24 cellular contexts compared by ENCODE assay signal in genomic region chr21:41857771-41858300, GRCh38. TPM values are rescaled to one million over a fixed set of nuclear protein-coding genes. Genes with fewer than 3 reads are reported as not detected.
DNase-seq lines count a peak whose midpoint lies in the region; ATAC-seq and TF ChIP-seq lines count a peak whose summit lies in the region.
"Had no signal": no experiment of that assay in that cellular context is flagged by ENCODE, and none has a peak within 500 bp of the region (broad histone marks: within the 10 kb centered on the region; RNA-seq: fewer than 3 reads in every experiment).

No MANE protein-coding gene starts in this region.

- H3K36me3 ChIP-seq in mammary epithelial cell (ENCODE audit: insufficient read depth, low read length) (peaks cover 2% of the 10 kb centered on the region), osteoblast (ENCODE audit: insufficient read depth, low read length) (peaks cover 32% of the 10 kb centered on the region)

- DNase-seq in MCF 10A (ENCODE audit: unreplicated experiment) (no peak), mammary epithelial cell (no peak), M059J (ENCODE audit: low read depth) (peak; percentile 24), osteoblast (ENCODE audit: insufficient read length, low spot score, missing footprints) (peak; percentile 57), DMS79 treated with DMSO at 0.1 percent for 48 hours (lab: John Stamatoyannopoulos, UW) (no peak), NCI-H2196 treated with DMSO at 0.1 percent for 48 hours (lab: John Stamatoyannopoulos, UW; ENCODE audit: unreplicated experiment) (no peak)
- DNase-seq: CD4-positive, alpha-beta T cell; COR-L47; DMS53; GOT3; HCEC 1CT; Karpas-422; MV-4-11; NCI-H1105; NCI-H1436 treated with DMSO at 0.1 percent for 48 hours; NCI-H1930; NCI-H2107; NCI-H446 treated with DMSO at 0.1 percent for 48 hours; NCI-H526; Right ventricle myocardium superior; RPMI8226 had no signal

- H3K4me3 ChIP-seq in mammary epithelial cell (replicated peaks in 1 of 3; ENCODE audit: insufficient read depth in 1 of 3, low read depth in 2 of 3, low read length in 3 of 3) (no peak overlapping the region), osteoblast (ENCODE audit: insufficient read depth, low read length) (no peak overlapping the region)
- H3K4me3 ChIP-seq: BLaER1 treated with 17β-estradiol and CSF1 and Interleukin-3, amounts not matched to agents 10 nM and 100 nM; SJSA1 had no signal

- WGBS in mammary epithelial cell (ENCODE audit: low coverage, missing lambda C conversion rate): 97% methylated on average over 10 of the region's 14 CpGs

- peaks cover 44% of the 10 kb centered on the region for H3K36me3 Mint-ChIP-seq in MCF 10A (ENCODE audit: insufficient read depth, unreplicated experiment)

- H3K4me1 ChIP-seq in mammary epithelial cell (ENCODE audit: insufficient read depth, low read length) (no peaks in the 10 kb centered on the region), osteoblast (ENCODE audit: insufficient read depth, low read length) (no peaks in the 10 kb centered on the region)
- H3K4me1 ChIP-seq: SJSA1 had no signal

- intact Hi-C loops in MCF 10A (cut with micrococcal nuclease): no loop called here
- intact Hi-C loops in mammary epithelial cell (cut with micrococcal nuclease): no loop called here

- H3K9ac ChIP-seq in mammary epithelial cell (ENCODE audit: insufficient read depth, low read length): no peak overlapping the region
- H3K9ac ChIP-seq: BLaER1 treated with 17β-estradiol and CSF1 and Interleukin-3, amounts not matched to agents 10 nM and 100 nM had no signal

- H2AFZ ChIP-seq in mammary epithelial cell (ENCODE audit: low read depth, low read length) (no peak overlapping the region), osteoblast (ENCODE audit: low read length) (no peak overlapping the region)

- H3K27ac Mint-ChIP-seq in MCF 10A (ENCODE audit: low read depth, unreplicated experiment): peak overlapping the region; percentile 12
- H3K27ac Mint-ChIP-seq: CD4-positive, alpha-beta T cell had no signal

- in situ Hi-C loops in mammary epithelial cell (cut with MboI; ENCODE audit: low sequenced_read_pairs in 2 of 2): no loop called here

- no peaks in the 10 kb centered on the region for H3K4me1 Mint-ChIP-seq in MCF 10A (ENCODE audit: insufficient read depth, unreplicated experiment)

- no peaks in the 10 kb centered on the region for H3K9me3 Mint-ChIP-seq in MCF 10A (ENCODE audit: unreplicated experiment)
- H3K9me3 Mint-ChIP-seq: CD4-positive, alpha-beta T cell had no signal

- no peak for TF ChIP-seq CTCF in MCF 10A (IDR thresholded peaks at IDR 0.05; ENCODE audit: unreplicated experiment)
- no peak for TF ChIP-seq CTCF in mammary epithelial cell (conservative IDR thresholded peaks at IDR 0.05 in 1 of 2, IDR thresholded peaks at IDR 0.05 in 1 of 2; ENCODE audit: extremely low read depth in 1 of 2, insufficient read depth in 1 of 2, low read depth in 1 of 2, low read length in 2 of 2)
- TF ChIP-seq CTCF in osteoblast (IDR thresholded peaks at IDR 0.05; ENCODE audit: extremely low read depth, low read depth, low read length): no peak

- H3K9me3 ChIP-seq in mammary epithelial cell (replicated peaks; ENCODE audit: insufficient read depth, low read length) (no peaks in the 10 kb centered on the region), osteoblast (ENCODE audit: low read depth, low read length) (no peaks in the 10 kb centered on the region)
- H3K9me3 ChIP-seq: SJSA1 had no signal

- dilution Hi-C loops in mammary epithelial cell (cut with HindIII; ENCODE audit: low sequenced_read_pairs): no loop called here

- H3K27ac ChIP-seq in mammary epithelial cell (ENCODE audit: insufficient read depth, low read depth, low read length): no peak overlapping the region
- no peak overlapping the region for H3K27ac ChIP-seq in osteoblast (ENCODE audit: low read depth, low read length)
- H3K27ac ChIP-seq: BLaER1 treated with 17β-estradiol and CSF1 and Interleukin-3, amounts not matched to agents 10 nM and 100 nM; SJSA1 had no signal

- POLR2A ChIA-PET in MCF 10A (lab: Yijun Ruan, JAX): no interaction called here

- H3K27me3 Mint-ChIP-seq in MCF 10A (ENCODE audit: insufficient read depth, unreplicated experiment): no peaks in the 10 kb centered on the region
- H3K27me3 Mint-ChIP-seq: CD4-positive, alpha-beta T cell had no signal

- H3K4me3 Mint-ChIP-seq in MCF 10A (ENCODE audit: unreplicated experiment): no peak overlapping the region
- H3K4me3 Mint-ChIP-seq: CD4-positive, alpha-beta T cell had no signal

- no peaks in the 10 kb centered on the region for H3K27me3 ChIP-seq in mammary epithelial cell (ENCODE audit: insufficient read depth, low read length)
- no peaks in the 10 kb centered on the region for H3K27me3 ChIP-seq in osteoblast (ENCODE audit: insufficient read depth, low read length)
- H3K27me3 ChIP-seq: BLaER1 treated with 17β-estradiol and CSF1 and Interleukin-3, amounts not matched to agents 10 nM and 100 nM; SJSA1 had no signal

- peaks cover 18% of the 10 kb centered on the region for H3K79me2 ChIP-seq in mammary epithelial cell (ENCODE audit: insufficient read depth, low read length)
- peaks cover 14% of the 10 kb centered on the region for H3K79me2 ChIP-seq in osteoblast (ENCODE audit: insufficient read depth, low read length)

- ATAC-seq in HG02870 (IDR thresholded peaks at IDR 0.05; ENCODE audit: unreplicated experiment): no peak

- no peak overlapping the region for H3K4me2 ChIP-seq in mammary epithelial cell (ENCODE audit: insufficient read depth, low read depth, low read length)
- no peak overlapping the region for H3K4me2 ChIP-seq in osteoblast (ENCODE audit: insufficient read depth, low read length)

- CTCF ChIA-PET in MCF 10A (lab: Yijun Ruan, JAX): interaction anchor here (0.6 to 1.1 kb wide), 2 partner anchors 20 to 245 kb away, joined by 3 to 4 read pairs; no protein-coding TSS in a partner anchor
- CTCF ChIA-PET in mammary epithelial cell (lab: Charles Lee; ENCODE audit: low non-redundant PET): no interaction called here

- BruUV-seq in MCF 10A (replicated peaks; lab: Mats Ljungman, UMichigan): no TSS peak
- no TSS peak for BruUV-seq in mammary epithelial cell (replicated peaks; lab: Mats Ljungman, UMichigan)

- H4K20me1 ChIP-seq in mammary epithelial cell (ENCODE audit: insufficient read depth, low read length): no peaks in the 10 kb centered on the region
- no peaks in the 10 kb centered on the region for H4K20me1 ChIP-seq in osteoblast (ENCODE audit: insufficient read depth, low read length)

RNA-seq across cellular contexts. Expression of gene PRDM15, which starts 21.3 kb away (rescaled TPM):
- total RNA-seq in MCF 10A (2022) (5.2 and 5.7 TPM in 2 replicates), mammary epithelial cell (1 to 10 TPM; 7.2 to 8.1 TPM), osteoblast (7.2 and 8.8 TPM in 2 replicates)
- polyA plus RNA-seq in mammary epithelial cell: 5.8 TPM
- 29.5 TPM for polyA minus RNA-seq in mammary epithelial cell
- total RNA-seq in M059J (2014; rRNA removed; shearing (Covaris generic)): 4.8 and 8.0 TPM in 2 replicates

Comparison
In these comparisons a context has a peak if more than half of its experiments do, and no peak if none do; other contexts are left out.
1. DNase-seq: peak in M059J (single experiment) and osteoblast (single experiment); none in MCF 10A (single experiment), mammary epithelial cell (single experiment), DMS79 treated with DMSO at 0.1 percent for 48 hours (single experiment) and NCI-H2196 treated with DMSO at 0.1 percent for 48 hours (single experiment).